21 cellular contexts compared by ENCODE assay signal in the genomic region with DNA sequence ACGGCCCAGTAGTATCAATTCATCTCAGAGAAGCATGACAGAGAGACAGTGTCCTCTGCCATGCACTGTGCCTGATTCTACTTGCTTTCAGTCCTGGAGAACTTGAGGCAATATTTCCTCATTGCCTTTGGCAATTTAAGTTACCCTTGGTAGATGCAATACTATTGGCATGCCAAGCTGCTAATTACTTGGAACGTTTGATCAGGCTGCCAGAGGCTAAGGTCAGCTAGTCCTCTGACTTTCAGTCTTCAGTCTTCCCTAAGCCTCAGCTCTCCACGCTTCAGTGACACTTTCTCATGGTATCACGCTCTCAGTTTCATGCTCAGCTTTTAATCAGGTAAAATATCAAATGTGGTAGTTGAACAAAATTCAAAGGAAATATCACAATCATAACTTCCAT.
"Had no signal": no experiment of that assay in that cellular context is flagged by ENCODE, and none has a peak within 500 bp of the region (broad histone marks: within the 10 kb centered on the region; RNA-seq: fewer than 3 reads in every experiment).

No MANE protein-coding gene starts in this region.

- DNase-seq: activated CD4-positive, alpha-beta memory T cell treated with anti-CD3 and anti-CD28 coated beads for 36 hours; activated CD4-positive, alpha-beta T cell treated with anti-CD3 and anti-CD28 coated beads for 48 hours; activated CD4-positive, CD25-positive, alpha-beta regulatory T cell; activated naive CD4-positive, alpha-beta T cell treated with Interleukin-2 at 50 U/mL for 16 hours; activated naive CD8-positive, alpha-beta T cell treated with anti-CD3 and anti-CD28 coated beads for 36 hours; activated T-cell treated with anti-CD3 and anti-CD28 coated beads, Interleukin-2, amount 50 U/mL, for 48 hours; amygdala; colonic mucosa; heart left ventricle; kidney; left ventricle myocardium superior; nephron progenitor cell; nucleus accumbens; stimulated activated CD4-positive, alpha-beta T cell treated with anti-CD3 and anti-CD28 coated beads, Interleukin-15, amount 100 ng/mL, for 24 hours; stimulated activated CD8-positive, alpha-beta memory T cell treated with anti-CD3 and anti-CD28 coated beads, Interleukin-4, amount 100 ng/mL, for 48 hours; stimulated activated naive B cell treated with anti-CD40 and anti-IgM and Interleukin-4, amounts not matched to agents 10 μg/mL and 1 μg/mL and 100 μg/mL, for 72 hours; uterus had no signal

- H3K27me3 ChIP-seq: colonic mucosa, gastroesophageal sphincter, heart left ventricle, uterus had no signal

- H3K36me3 ChIP-seq: colonic mucosa, gastroesophageal sphincter, heart left ventricle, uterus had no signal

- H3K4me3 ChIP-seq: colonic mucosa, gastroesophageal sphincter, heart left ventricle, smooth muscle cell, uterus had no signal

- H3K4me2 ChIP-seq: smooth muscle cell had no signal

- ATAC-seq: gastroesophageal sphincter; heart left ventricle; left ventricle myocardium superior; sciatic nerve; stimulated activated naive B cell treated with anti-CD40 and anti-IgM and Interleukin-4, amounts not matched to agents 10 μg/mL and 1 μg/mL and 100 μg/mL, for 72 hours had no signal

- FAIRE-seq: kidney had no signal

- H3K27ac ChIP-seq: colonic mucosa, epithelial cell of prostate, gastroesophageal sphincter, heart left ventricle, uterus had no signal

- H3K4me1 ChIP-seq: colonic mucosa, gastroesophageal sphincter, heart left ventricle, uterus had no signal

- H3K9me3 ChIP-seq: colonic mucosa, gastroesophageal sphincter, heart left ventricle, uterus had no signal
